Comparison of ENCODE assay signal across 12 cellular contexts in genomic region chr19:55598034-55598433, GRCh38. TPM values are rescaled to one million over a fixed set of nuclear protein-coding genes. Genes with fewer than 3 reads are reported as not detected.
DNase-seq lines count a peak whose midpoint lies in the region; ATAC-seq and TF ChIP-seq lines count a peak whose summit lies in the region.
"Had no signal": no experiment of that assay in that cellular context is flagged by ENCODE, and none has a peak within 500 bp of the region (broad histone marks: within the 10 kb centered on the region; RNA-seq: fewer than 3 reads in every experiment).

No MANE protein-coding gene starts in this region.

- H2BK120ac ChIP-seq in mesenchymal stem cell (ENCODE audit: low read depth, low read length): no peak overlapping the region

- DNase-seq in activated CD4-positive, alpha-beta T cell treated with anti-CD3 and anti-CD28 coated beads, Interleukin-2, amount 10 ng/mL, durations not matched to agents 24 days and 14 days: no peak
- DNase-seq in activated CD4-positive, alpha-beta T cell treated with anti-CD3 and anti-CD28 coated beads, Interleukin-2, amount 50 U/mL, for 4 hours: no peak
- no peak for DNase-seq in RWPE1 (ENCODE audit: low spot score)
- no peak for DNase-seq in mesenchymal stem cell
- DNase-seq in stimulated activated naive B cell treated with anti-CD40 and anti-IgM and Interleukin-4, amounts not matched to agents 10 μg/mL and 1 μg/mL and 100 μg/mL, for 72 hours: no peak
- no peak for DNase-seq in hepatic stellate cell (ENCODE audit: low spot score)
- DNase-seq in superior temporal gyrus (ENCODE audit: extremely low spot score): no peak
- DNase-seq: activated CD8-positive, alpha-beta T cell treated with anti-CD3 and anti-CD28 coated beads, Interleukin-2, amount 10 ng/mL, durations not matched to agents 7 days and 5 days; activated gamma-delta T cell treated with Interleukin-2 at 50 U/mL for 16 hours; heart left ventricle; RPMI8226 had no signal

- H3K79me1 ChIP-seq in mesenchymal stem cell (replicated peaks; ENCODE audit: low read length, poor library complexity, severe bottlenecking): peaks cover 43% of the 10 kb centered on the region

- H3K27me3 ChIP-seq in mesenchymal stem cell (ENCODE audit: control insufficient read depth in 1 of 2, insufficient read depth in 1 of 2, low read length in 2 of 2): no peaks in the 10 kb centered on the region
- H3K27me3 ChIP-seq: heart left ventricle had no signal

- H3K4me2 ChIP-seq in mesenchymal stem cell (ENCODE audit: low read length, poor library complexity, severe bottlenecking): no peak overlapping the region

- H3K14ac ChIP-seq in mesenchymal stem cell (ENCODE audit: low read length in 2 of 2): no peak overlapping the region

- no peak overlapping the region for H3K18ac ChIP-seq in mesenchymal stem cell (ENCODE audit: low read depth in 1 of 2, low read length in 2 of 2)

- H3K27ac Mint-ChIP-seq in activated CD4-positive, alpha-beta T cell treated with anti-CD3 and anti-CD28 coated beads, Interleukin-2, amount 10 ng/mL, durations not matched to agents 24 days and 14 days: peak overlapping the region; percentile 32
- H3K27ac Mint-ChIP-seq in stimulated activated naive B cell treated with anti-CD40 and anti-IgM and Interleukin-4, amounts not matched to agents 10 μg/mL and 1 μg/mL and 100 μg/mL, for 72 hours: peak overlapping the region; percentile 20

- POLR2A ChIA-PET in RWPE1 (lab: Yijun Ruan, JAX; ENCODE audit: low non-redundant PET): no interaction called here

- peaks cover 23% of the 10 kb centered on the region for H3K4me1 Mint-ChIP-seq in activated CD4-positive, alpha-beta T cell treated with anti-CD3 and anti-CD28 coated beads, Interleukin-2, amount 10 ng/mL, durations not matched to agents 24 days and 14 days
- peaks cover 17 to 50% of the 10 kb centered on the region in 2 donors for H3K4me1 Mint-ChIP-seq in stimulated activated naive B cell treated with anti-CD40 and anti-IgM and Interleukin-4, amounts not matched to agents 10 μg/mL and 1 μg/mL and 100 μg/mL, for 72 hours

- no peaks in the 10 kb centered on the region for H3K27me3 Mint-ChIP-seq in activated CD4-positive, alpha-beta T cell treated with anti-CD3 and anti-CD28 coated beads, Interleukin-2, amount 10 ng/mL, durations not matched to agents 24 days and 14 days
- H3K27me3 Mint-ChIP-seq in stimulated activated naive B cell treated with anti-CD40 and anti-IgM and Interleukin-4, amounts not matched to agents 10 μg/mL and 1 μg/mL and 100 μg/mL, for 72 hours: no peaks in the 10 kb centered on the region

- no peak overlapping the region for H2BK12ac ChIP-seq in mesenchymal stem cell (ENCODE audit: low read length in 2 of 2)

- H3K9ac ChIP-seq in mesenchymal stem cell (ENCODE audit: low read length): no peak overlapping the region

- H3K36me3 Mint-ChIP-seq in activated CD4-positive, alpha-beta T cell treated with anti-CD3 and anti-CD28 coated beads, Interleukin-2, amount 10 ng/mL, durations not matched to agents 24 days and 14 days (ENCODE audit: low read depth): peaks cover 39% of the 10 kb centered on the region
- H3K36me3 Mint-ChIP-seq in stimulated activated naive B cell treated with anti-CD40 and anti-IgM and Interleukin-4, amounts not matched to agents 10 μg/mL and 1 μg/mL and 100 μg/mL, for 72 hours: peaks cover 40 to 45% of the 10 kb centered on the region in 2 donors

- no peak overlapping the region for H4K8ac ChIP-seq in mesenchymal stem cell (ENCODE audit: low read length)

- no peak overlapping the region for H2AFZ ChIP-seq in mesenchymal stem cell (ENCODE audit: low read depth, low read length)

- H3K4ac ChIP-seq in mesenchymal stem cell (ENCODE audit: low read depth in 1 of 2, low read length in 2 of 2): no peak overlapping the region

- CTCF ChIA-PET in RWPE1 (lab: Yijun Ruan, JAX): interaction anchor here (0.5 kb wide), 1 partner anchor 65 kb away, joined by 3 read pairs; no protein-coding TSS in a partner anchor

- H3K9me3 Mint-ChIP-seq in activated CD4-positive, alpha-beta T cell treated with anti-CD3 and anti-CD28 coated beads, Interleukin-2, amount 10 ng/mL, durations not matched to agents 24 days and 14 days: peaks cover 8% of the 10 kb centered on the region
- peaks cover 12 to 14% of the 10 kb centered on the region in 2 donors for H3K9me3 Mint-ChIP-seq in stimulated activated naive B cell treated with anti-CD40 and anti-IgM and Interleukin-4, amounts not matched to agents 10 μg/mL and 1 μg/mL and 100 μg/mL, for 72 hours

- peak overlapping the region; percentile 74 for H2AK5ac ChIP-seq in mesenchymal stem cell (ENCODE audit: low read length, severe bottlenecking)

- H3K27ac ChIP-seq in RWPE1 (peak overlapping the region; percentile 21; the same call in 1 of the 2 replicates), mesenchymal stem cell (ENCODE audit: low read length, poor library complexity, severe bottlenecking) (no peak overlapping the region)

- H2BK5ac ChIP-seq in mesenchymal stem cell (ENCODE audit: low read depth, low read length, poor library complexity, severe bottlenecking): no peak overlapping the region

- peak overlapping the region in 1 of 2 experiments; percentile 98 for H3K4me3 ChIP-seq in mesenchymal stem cell (ENCODE audit: insufficient read depth in 1 of 2, low read depth in 1 of 2, low read length in 2 of 2)

- intact Hi-C loops in activated CD4-positive, alpha-beta T cell treated with anti-CD3 and anti-CD28 coated beads, Interleukin-2, amount 10 ng/mL, durations not matched to agents 24 days and 14 days (cut with micrococcal nuclease): loop anchor here (2.0 to 5.0 kb wide), 2 partner anchors 17 to 211 kb away; partner anchors contain the start of genes RPL28 and ZNF579

- no peak for ATAC-seq in stimulated activated naive B cell treated with anti-CD40 and anti-IgM and Interleukin-4, amounts not matched to agents 10 μg/mL and 1 μg/mL and 100 μg/mL, for 72 hours (replicated peaks)
- no peak for ATAC-seq in HG03442 (IDR thresholded peaks at IDR 0.05; ENCODE audit: unreplicated experiment)

- no peak overlapping the region for H3K23ac ChIP-seq in mesenchymal stem cell (ENCODE audit: low read length in 2 of 2)

- H3K4me1 ChIP-seq in mesenchymal stem cell (ENCODE audit: control insufficient read depth, insufficient read depth, low read depth, low read length): peaks cover 15% of the 10 kb centered on the region

- no peak for TF ChIP-seq CTCF in RWPE1 (conservative IDR thresholded peaks at IDR 0.05; ENCODE audit: low read depth)

- peaks cover 34 to 53% of the 10 kb centered on the region in 2 experiments for H3K36me3 ChIP-seq in mesenchymal stem cell (ENCODE audit: control insufficient read depth in 1 of 2, insufficient read depth in 2 of 2, low read depth in 1 of 2, low read length in 2 of 2)

- no peak overlapping the region for H3K4me3 Mint-ChIP-seq in activated CD4-positive, alpha-beta T cell treated with anti-CD3 and anti-CD28 coated beads, Interleukin-2, amount 10 ng/mL, durations not matched to agents 24 days and 14 days
- peak overlapping the region in 1 of 2 donors; percentile 21 for H3K4me3 Mint-ChIP-seq in stimulated activated naive B cell treated with anti-CD40 and anti-IgM and Interleukin-4, amounts not matched to agents 10 μg/mL and 1 μg/mL and 100 μg/mL, for 72 hours

- no peaks in the 10 kb centered on the region for H3K9me3 ChIP-seq in mesenchymal stem cell (ENCODE audit: control insufficient read depth, low read length)
- H3K9me3 ChIP-seq: heart left ventricle had no signal

- H2BK15ac ChIP-seq in mesenchymal stem cell (ENCODE audit: low read depth, poor library complexity, severe bottlenecking): no peak overlapping the region

- H4K91ac ChIP-seq in mesenchymal stem cell (ENCODE audit: low read length): no peak overlapping the region

- WGBS in mesenchymal stem cell: 88% methylated on average over 8 of the region's 9 CpGs

RNA-seq across cellular contexts. Expression of gene FIZ1, which starts 1.3 kb away (rescaled TPM):
- total RNA-seq in activated CD4-positive, alpha-beta T cell treated with anti-CD3 and anti-CD28 coated beads, Interleukin-2, amount 10 ng/mL, durations not matched to agents 24 days and 14 days: 20.4 and 21.4 TPM in 2 replicates
- 8.5 TPM for polyA plus RNA-seq in mesenchymal stem cell (2013, experiment 1 of 2)
- 8.9 TPM for polyA plus RNA-seq in mesenchymal stem cell (2013, experiment 2 of 2)

RNA-seq across cellular contexts. Expression of gene ZNF524, which starts 2.1 kb away (rescaled TPM):
- total RNA-seq in activated CD4-positive, alpha-beta T cell treated with anti-CD3 and anti-CD28 coated beads, Interleukin-2, amount 10 ng/mL, durations not matched to agents 24 days and 14 days: 17.8 and 19.0 TPM in 2 replicates
- polyA plus RNA-seq in mesenchymal stem cell (2013, experiment 1 of 2): 8.4 TPM
- 9.2 TPM for polyA plus RNA-seq in mesenchymal stem cell (2013, experiment 2 of 2)

RNA-seq across cellular contexts. Expression of gene ZNF865, which starts 7.4 kb away (rescaled TPM):
- total RNA-seq in activated CD4-positive, alpha-beta T cell treated with anti-CD3 and anti-CD28 coated beads, Interleukin-2, amount 10 ng/mL, durations not matched to agents 24 days and 14 days: 12.2 and 12.5 TPM in 2 replicates
- 9.1 TPM for polyA plus RNA-seq in mesenchymal stem cell (2013, experiment 1 of 2)
- 8.8 TPM for polyA plus RNA-seq in mesenchymal stem cell (2013, experiment 2 of 2)

RNA-seq across cellular contexts. Expression of gene ZNF579, which starts 17.4 kb away (rescaled TPM):
- 9.6 and 10.4 TPM in 2 replicates for total RNA-seq in activated CD4-positive, alpha-beta T cell treated with anti-CD3 and anti-CD28 coated beads, Interleukin-2, amount 10 ng/mL, durations not matched to agents 24 days and 14 days
- polyA plus RNA-seq in mesenchymal stem cell (2013, experiment 1 of 2): 25.8 TPM
- polyA plus RNA-seq in mesenchymal stem cell (2013, experiment 2 of 2): 25.7 TPM

RNA-seq across cellular contexts. Expression of gene ZNF784, which starts 26.3 kb away (rescaled TPM):
- 3.6 and 3.7 TPM in 2 replicates for total RNA-seq in activated CD4-positive, alpha-beta T cell treated with anti-CD3 and anti-CD28 coated beads, Interleukin-2, amount 10 ng/mL, durations not matched to agents 24 days and 14 days
- polyA plus RNA-seq in mesenchymal stem cell (2013, experiment 1 of 2): 2.4 TPM
- polyA plus RNA-seq in mesenchymal stem cell (2013, experiment 2 of 2): 2.5 TPM
